25 cellular contexts compared by ENCODE assay signal in the genomic region with DNA sequence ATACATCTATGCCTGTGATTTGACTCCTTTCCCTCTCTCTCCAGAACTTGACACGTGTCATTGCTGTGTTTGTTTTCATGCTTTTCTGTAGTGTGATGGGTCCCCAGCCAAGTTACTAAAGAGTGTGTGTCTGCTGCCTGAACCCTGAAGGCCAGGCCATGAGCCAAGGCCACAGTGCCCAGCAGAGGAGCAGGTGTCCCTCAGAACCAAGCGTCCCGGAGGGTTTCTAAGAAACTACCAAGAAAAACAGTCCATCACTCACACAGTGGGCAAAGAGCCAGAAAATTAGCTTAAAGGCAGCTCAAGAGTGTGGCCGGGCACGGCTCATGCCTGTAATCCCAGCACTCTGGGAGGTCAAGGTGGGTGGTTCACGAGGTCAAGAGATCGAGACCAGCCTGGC. TPM values are rescaled to one million over a fixed set of nuclear protein-coding genes. Genes with fewer than 3 reads are reported as not detected.
DNase-seq lines count a peak whose midpoint lies in the region; ATAC-seq and TF ChIP-seq lines count a peak whose summit lies in the region.
"Had no signal": no experiment of that assay in that cellular context is flagged by ENCODE, and none has a peak within 500 bp of the region (broad histone marks: within the 10 kb centered on the region; RNA-seq: fewer than 3 reads in every experiment).

No MANE protein-coding gene starts in this region.

- ATAC-seq in GM21526 (IDR thresholded peaks at IDR 0.05; ENCODE audit: low FRiP score, unreplicated experiment) (no peak), GM19023 (IDR thresholded peaks at IDR 0.05; ENCODE audit: unreplicated experiment) (no peak)
- ATAC-seq: A549; Right ventricle myocardium inferior; stimulated activated memory B cell treated with anti-CD40 and anti-IgM and Interleukin-4, amounts not matched to agents 10 μg/mL and 1 μg/mL and 100 μg/mL, for 72 hours had no signal

- peak; percentile 20 for DNase-seq in NCI-H2227 (lab: John Stamatoyannopoulos, UW; ENCODE audit: unreplicated experiment)
- DNase-seq in NCI-H2227 treated with DMSO at 0.1 percent for 48 hours (lab: John Stamatoyannopoulos, UW) = no peak
- DNase-seq in LNCaP clone FGC (ENCODE audit: low read depth) = peak; percentile 41
- peak; percentile 55 for DNase-seq in RPMI8226
- peak; percentile 68 for DNase-seq in osteocyte (ENCODE audit: extremely low spot score, unreplicated experiment)
- DNase-seq in activated T-cell treated with anti-CD3 and anti-CD28 coated beads for 4 hours = no peak
- DNase-seq: activated naive CD4-positive, alpha-beta T cell treated with Interleukin-2 at 50 U/mL for 16 hours; activated T-cell treated with anti-CD3 and anti-CD28 coated beads, Interleukin-2, amount 50 U/mL, for 4 hours; gastrocnemius medialis; H7; immature natural killer cell; Kasumi-1; mesenchymal stem cell; NCI-H1105; NCI-H2081; NCI-H526 treated with DMSO at 0.1 percent for 48 hours; T1000 had no signal

- no peak overlapping the region for H3K27ac Mint-ChIP-seq in osteocyte (ENCODE audit: unreplicated experiment)
- H3K27ac Mint-ChIP-seq: immature natural killer cell; stimulated activated memory B cell treated with anti-CD40 and anti-IgM and Interleukin-4, amounts not matched to agents 10 μg/mL and 1 μg/mL and 100 μg/mL, for 72 hours had no signal

- peaks cover 3% of the 10 kb centered on the region for H3K9me3 Mint-ChIP-seq in osteocyte (ENCODE audit: unreplicated experiment)
- H3K9me3 Mint-ChIP-seq: activated T-cell treated with anti-CD3 and anti-CD28 coated beads, Interleukin-2, amount 50 U/mL, for 4 hours; immature natural killer cell had no signal

- no peak for TF ChIP-seq CTCF in LNCaP clone FGC (IDR thresholded peaks at IDR 0.05; ENCODE audit: control insufficient read depth, extremely low read depth, insufficient read depth)
- TF ChIP-seq CTCF in osteocyte (IDR thresholded peaks at IDR 0.05) = no peak

- H3K27me3 Mint-ChIP-seq in osteocyte (ENCODE audit: unreplicated experiment) = peaks cover 49% of the 10 kb centered on the region
- H3K27me3 Mint-ChIP-seq: stimulated activated memory B cell treated with anti-CD40 and anti-IgM and Interleukin-4, amounts not matched to agents 10 μg/mL and 1 μg/mL and 100 μg/mL, for 72 hours had no signal

- no peak overlapping the region for H3K4me3 ChIP-seq in LNCaP clone FGC (ENCODE audit: low read depth, low read length)
- H3K4me3 ChIP-seq: A549, cardiac muscle cell, gastrocnemius medialis, hepatocyte, smooth muscle cell had no signal

- peaks cover 2% of the 10 kb centered on the region for H3K36me3 Mint-ChIP-seq in osteocyte (ENCODE audit: unreplicated experiment)
- H3K36me3 Mint-ChIP-seq: immature natural killer cell; stimulated activated memory B cell treated with anti-CD40 and anti-IgM and Interleukin-4, amounts not matched to agents 10 μg/mL and 1 μg/mL and 100 μg/mL, for 72 hours had no signal

- H3K4me3 Mint-ChIP-seq in osteocyte (ENCODE audit: unreplicated experiment) = no peak overlapping the region
- H3K4me3 Mint-ChIP-seq: activated T-cell treated with anti-CD3 and anti-CD28 coated beads, Interleukin-2, amount 50 U/mL, for 4 hours; immature natural killer cell; stimulated activated memory B cell treated with anti-CD40 and anti-IgM and Interleukin-4, amounts not matched to agents 10 μg/mL and 1 μg/mL and 100 μg/mL, for 72 hours had no signal

- peaks cover 3% of the 10 kb centered on the region for H3K4me1 Mint-ChIP-seq in osteocyte (ENCODE audit: unreplicated experiment)

RNA-seq across cellular contexts. Expression of a gene that starts 35.2 kb away (rescaled TPM):
- 7.8 and 8.2 TPM in 2 replicates for total RNA-seq in osteocyte

RNA-seq across cellular contexts. Expression of a gene that starts 35.3 kb away (rescaled TPM):
- total RNA-seq in osteocyte = 15.4 and 16.5 TPM in 2 replicates

RNA-seq across cellular contexts. Expression of a gene that starts 35.8 kb away (rescaled TPM):
- 0.13 and 0.24 TPM in 2 replicates for total RNA-seq in osteocyte

Comparison
In these comparisons a context has a peak if more than half of its experiments do, and no peak if none do; other contexts are left out.
1. DNase-seq: peak in NCI-H2227 (single experiment), LNCaP clone FGC (single experiment), RPMI8226 (single experiment) and osteocyte (single experiment); none in NCI-H2227 treated with DMSO at 0.1 percent for 48 hours (single experiment) and activated T-cell treated with anti-CD3 and anti-CD28 coated beads for 4 hours (single experiment).